9 cellular contexts compared by ENCODE assay signal in the genomic region with DNA sequence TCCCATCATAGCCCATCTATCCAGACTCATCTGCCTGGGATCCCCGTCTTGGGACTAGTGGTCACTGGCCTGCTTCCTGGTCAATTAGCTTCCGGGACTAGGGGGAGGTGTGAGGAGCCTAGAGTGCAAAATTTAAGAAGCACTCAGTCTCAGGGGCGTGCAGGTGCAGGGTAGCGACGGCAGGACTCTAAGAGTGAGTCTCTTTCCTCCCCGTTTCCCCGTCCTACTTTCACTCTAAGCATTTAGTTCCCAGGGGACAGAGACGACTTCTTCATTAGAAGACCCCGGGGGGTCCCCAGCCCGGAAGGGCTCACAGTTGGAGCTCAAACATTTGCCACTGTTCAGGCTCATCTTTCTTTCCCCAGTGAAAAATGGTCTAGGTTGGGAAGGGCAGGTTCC. TPM values are rescaled to one million over a fixed set of nuclear protein-coding genes. Genes with fewer than 3 reads are reported as not detected.
DNase-seq lines count a peak whose midpoint lies in the region; ATAC-seq, FAIRE-seq and TF ChIP-seq lines count a peak whose summit lies in the region.
"Had no signal": no experiment of that assay in that cellular context is flagged by ENCODE, and none has a peak within 500 bp of the region (broad histone marks: within the 10 kb centered on the region; RNA-seq: fewer than 3 reads in every experiment).

No MANE protein-coding gene starts in this region.

- WGBS in A549 (ENCODE audit: missing lambda C conversion rate): 66% methylated on average over 10 of the region's 10 CpGs
- 45% methylated on average over 10 of the region's 10 CpGs for WGBS in liver
- WGBS in urinary bladder: 34% methylated on average over 10 of the region's 10 CpGs

- no peak for TF ChIP-seq CTCF in A549 (IDR thresholded peaks at IDR 0.05)
- no peak for TF ChIP-seq CTCF in liver (IDR thresholded peaks at IDR 0.05; ENCODE audit: low read depth, low read length, missing input control)

- ATAC-seq in A549 (no peak), GM21825 (IDR thresholded peaks at IDR 0.05; ENCODE audit: unreplicated experiment) (peak; percentile 2)

- H3K36me3 ChIP-seq in liver (ENCODE audit: control insufficient read depth in 4 of 4, insufficient read depth in 3 of 4, low read depth in 1 of 4, low read length in 3 of 4): no peaks in the 10 kb centered on the region
- no peaks in the 10 kb centered on the region for H3K36me3 ChIP-seq in urinary bladder (ENCODE audit: insufficient read depth)

- FAIRE-seq in A549 (lab: Jason Lieb, UNC): no peak
- FAIRE-seq: frontal cortex had no signal

- TF ChIP-seq EP300 in A549 (IDR thresholded peaks at IDR 0.05): no peak

- no peaks in the 10 kb centered on the region for H3K27me3 ChIP-seq in liver (ENCODE audit: control insufficient read depth in 4 of 4, insufficient read depth in 4 of 4, low read length in 3 of 4)

- H3K9ac ChIP-seq in liver (ENCODE audit: low read depth in 1 of 2, low read length in 2 of 2): no peak overlapping the region

- peaks cover 6% of the 10 kb centered on the region; the same call in 1 of the 3 replicates for H3K9me3 ChIP-seq in A549
- no peaks in the 10 kb centered on the region for H3K9me3 ChIP-seq in liver (ENCODE audit: control insufficient read depth in 4 of 4, low read length in 3 of 4)

- H3K4me1 ChIP-seq in A549 (peaks cover 14% of the 10 kb centered on the region), liver (ENCODE audit: control insufficient read depth in 4 of 4, insufficient read depth in 4 of 4, low read length in 3 of 4) (peaks cover 9 to 35% (median 28%) of the 10 kb centered on the region in 4 donors), urinary bladder (ENCODE audit: insufficient read depth) (no peaks in the 10 kb centered on the region)

- no peaks in the 10 kb centered on the region for H3K9me3 Mint-ChIP-seq in activated naive CD8-positive, alpha-beta T cell (ENCODE audit: low read depth)

- peak overlapping the region; percentile 99 for H3K4me3 Mint-ChIP-seq in activated naive CD8-positive, alpha-beta T cell

- no peak for TF ChIP-seq RAD21 in A549 (conservative IDR thresholded peaks at IDR 0.05 in 1 of 2, IDR thresholded peaks at IDR 0.05 in 1 of 2)
- TF ChIP-seq RAD21 in liver (IDR thresholded peaks at IDR 0.05): no peak

- H3K4me3 ChIP-seq in A549: peak overlapping the region; percentile 86
- peak overlapping the region; percentile 73 to 88 (median 84) for H3K4me3 ChIP-seq in liver (ENCODE audit: low read depth in 1 of 3, low read length in 3 of 3)
- H3K4me3 ChIP-seq in urinary bladder (ENCODE audit: low read depth, low read length): peak overlapping the region; percentile 89

- DNase-seq in A549 (ENCODE audit: low read depth in 1 of 2, low spot score in 1 of 2): no peak
- no peak for DNase-seq in DMS79 (lab: John Stamatoyannopoulos, UW)
- DNase-seq in NCI-H526 treated with DMSO at 0.1 percent for 48 hours (lab: John Stamatoyannopoulos, UW): no peak
- no peak for DNase-seq in HCEC 1CT

- CTCF ChIA-PET in A549 (lab: Yijun Ruan, JAX): interaction anchor here (0.6 to 2.2 kb wide), 6 partner anchors 9 to 516 kb away, joined by 3 to 10 read pairs (median 5); no protein-coding TSS in a partner anchor

- H3K4me1 Mint-ChIP-seq in activated naive CD8-positive, alpha-beta T cell (ENCODE audit: low read depth): peaks cover 46% of the 10 kb centered on the region

- H3K4me2 ChIP-seq in A549: peak overlapping the region; percentile 73

- peaks cover 16% of the 10 kb centered on the region for H3K36me3 Mint-ChIP-seq in activated naive CD8-positive, alpha-beta T cell

- H3K27me3 Mint-ChIP-seq in activated naive CD8-positive, alpha-beta T cell: peaks cover 10% of the 10 kb centered on the region

- no peak for TF ChIP-seq POLR2A in A549 (IDR thresholded peaks at IDR 0.05; ENCODE audit: low read length)

- POLR2A ChIA-PET in A549 (lab: Yijun Ruan, JAX): interaction anchor here (0.5 to 1.1 kb wide), 4 partner anchors 9 to 516 kb away, joined by 3 to 6 read pairs (median 4); no protein-coding TSS in a partner anchor

- peak overlapping the region; percentile 100 for H3K27ac Mint-ChIP-seq in activated naive CD8-positive, alpha-beta T cell

- H3K27ac ChIP-seq in A549 (peak overlapping the region; percentile 83 to 95), liver (ENCODE audit: low read depth in 1 of 2, low read length in 2 of 2) (no peak overlapping the region), urinary bladder (ENCODE audit: low read depth) (no peak overlapping the region)

TF ChIP-seq in A549, 52 proteins besides CTCF, POLR2A, EP300 and RAD21 (continues in another document):
- TF ChIP-seq, protein P1, sequence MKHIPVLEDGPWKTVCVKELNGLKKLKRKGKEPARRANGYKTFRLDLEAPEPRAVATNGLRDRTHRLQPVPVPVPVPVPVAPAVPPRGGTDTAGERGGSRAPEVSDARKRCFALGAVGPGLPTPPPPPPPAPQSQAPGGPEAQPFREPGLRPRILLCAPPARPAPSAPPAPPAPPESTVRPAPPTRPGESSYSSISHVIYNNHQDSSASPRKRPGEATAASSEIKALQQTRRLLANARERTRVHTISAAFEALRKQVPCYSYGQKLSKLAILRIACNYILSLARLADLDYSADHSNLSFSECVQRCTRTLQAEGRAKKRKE (CRISPR knock-in tag; IDR thresholded peaks at IDR 0.05; ENCODE audit: low read depth): no peak
- TF ChIP-seq FOSB (CRISPR knock-in tag; IDR thresholded peaks at IDR 0.05): no peak
- no peak for TF ChIP-seq RNF2 (IDR thresholded peaks at IDR 0.05; ENCODE audit: borderline replicate concordance, low read depth)
- no peak for TF ChIP-seq HDAC2 (IDR thresholded peaks at IDR 0.05)
- no peak for TF ChIP-seq JUNB (IDR thresholded peaks at IDR 0.05)
- TF ChIP-seq, protein P2, sequence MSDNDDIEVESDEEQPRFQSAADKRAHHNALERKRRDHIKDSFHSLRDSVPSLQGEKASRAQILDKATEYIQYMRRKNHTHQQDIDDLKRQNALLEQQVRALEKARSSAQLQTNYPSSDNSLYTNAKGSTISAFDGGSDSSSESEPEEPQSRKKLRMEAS (IDR thresholded peaks at IDR 0.05): no peak

TF ChIP-seq in liver, 16 proteins besides CTCF, POLR2A, EP300 and RAD21 (continues in another document):
- no peak for TF ChIP-seq EGR1 (IDR thresholded peaks at IDR 0.05; ENCODE audit: low read depth in 2 of 2)
- TF ChIP-seq, protein P3, sequence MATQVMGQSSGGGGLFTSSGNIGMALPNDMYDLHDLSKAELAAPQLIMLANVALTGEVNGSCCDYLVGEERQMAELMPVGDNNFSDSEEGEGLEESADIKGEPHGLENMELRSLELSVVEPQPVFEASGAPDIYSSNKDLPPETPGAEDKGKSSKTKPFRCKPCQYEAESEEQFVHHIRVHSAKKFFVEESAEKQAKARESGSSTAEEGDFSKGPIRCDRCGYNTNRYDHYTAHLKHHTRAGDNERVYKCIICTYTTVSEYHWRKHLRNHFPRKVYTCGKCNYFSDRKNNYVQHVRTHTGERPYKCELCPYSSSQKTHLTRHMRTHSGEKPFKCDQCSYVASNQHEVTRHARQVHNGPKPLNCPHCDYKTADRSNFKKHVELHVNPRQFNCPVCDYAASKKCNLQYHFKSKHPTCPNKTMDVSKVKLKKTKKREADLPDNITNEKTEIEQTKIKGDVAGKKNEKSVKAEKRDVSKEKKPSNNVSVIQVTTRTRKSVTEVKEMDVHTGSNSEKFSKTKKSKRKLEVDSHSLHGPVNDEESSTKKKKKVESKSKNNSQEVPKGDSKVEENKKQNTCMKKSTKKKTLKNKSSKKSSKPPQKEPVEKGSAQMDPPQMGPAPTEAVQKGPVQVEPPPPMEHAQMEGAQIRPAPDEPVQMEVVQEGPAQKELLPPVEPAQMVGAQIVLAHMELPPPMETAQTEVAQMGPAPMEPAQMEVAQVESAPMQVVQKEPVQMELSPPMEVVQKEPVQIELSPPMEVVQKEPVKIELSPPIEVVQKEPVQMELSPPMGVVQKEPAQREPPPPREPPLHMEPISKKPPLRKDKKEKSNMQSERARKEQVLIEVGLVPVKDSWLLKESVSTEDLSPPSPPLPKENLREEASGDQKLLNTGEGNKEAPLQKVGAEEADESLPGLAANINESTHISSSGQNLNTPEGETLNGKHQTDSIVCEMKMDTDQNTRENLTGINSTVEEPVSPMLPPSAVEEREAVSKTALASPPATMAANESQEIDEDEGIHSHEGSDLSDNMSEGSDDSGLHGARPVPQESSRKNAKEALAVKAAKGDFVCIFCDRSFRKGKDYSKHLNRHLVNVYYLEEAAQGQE (IDR thresholded peaks at IDR 0.05): no peak

RNA-seq across cellular contexts. Expression of gene ZNHIT3, which starts 0.7 kb away (rescaled TPM):
- 147 and 166 TPM in 2 replicates for polyA plus RNA-seq in A549 (2011; rRNA removed)
- 84.1 and 87.6 TPM in 2 replicates for polyA plus RNA-seq in A549 (2012; cell fraction: cytosol; rRNA removed)
- polyA plus RNA-seq in A549 (2012; cell fraction: nucleus; rRNA removed): 27.1 and 57.5 TPM in 2 replicates
- 111 to 120 TPM (median 117 TPM) in 3 replicates for polyA plus RNA-seq in A549 (2017; fragmentation: RNase III; extraction: RNeasy Plus Mini Kit Qiagen cat#74134 plus additional on column Dnase treatment)
- 23.1 and 26.8 TPM in 2 replicates for polyA minus RNA-seq in A549 (2011; rRNA and poly(A)+ RNA removed)
- 10 to 100 TPM in 1 of 2 donors, 1 to 10 TPM in 1; 8.1 to 18.8 TPM for total RNA-seq in liver
- 10 to 100 TPM; 19.4 to 24.2 TPM for polyA plus RNA-seq in liver
- 33.7 TPM for total RNA-seq in urinary bladder
- polyA plus RNA-seq in urinary bladder: 51.9 TPM

RNA-seq across cellular contexts. Expression of gene MYO19, which starts 48.9 kb away (rescaled TPM):
- polyA plus RNA-seq in A549 (2011; rRNA removed) (99.0 and 124 TPM in 2 replicates), A549 (2017; fragmentation: RNase III; extraction: RNeasy Plus Mini Kit Qiagen cat#74134 plus additional on column Dnase treatment) (91.7 to 103 TPM (median 94.4 TPM) in 3 replicates), liver (10 to 100 TPM in 1 of 2 donors, 1 to 10 TPM in 1; 8.7 to 13.0 TPM), urinary bladder (20.2 TPM)
- polyA plus RNA-seq in A549 (2012; cell fraction: cytosol; rRNA removed): 173 and 188 TPM in 2 replicates
- polyA plus RNA-seq in A549 (2012; cell fraction: nucleus; rRNA removed): 710 and 720 TPM in 2 replicates
- 187 and 212 TPM in 2 replicates for polyA minus RNA-seq in A549 (2011; rRNA and poly(A)+ RNA removed)
- total RNA-seq in liver (10 to 100 TPM; 28.6 to 47.2 TPM), urinary bladder (48.5 TPM)

RNA-seq across cellular contexts. Expression of gene PIGW, which starts 49.0 kb away (rescaled TPM):
- 26.1 and 30.0 TPM in 2 replicates for polyA plus RNA-seq in A549 (2011; rRNA removed)
- polyA plus RNA-seq in A549 (2012; cell fraction: cytosol; rRNA removed): 14.1 and 18.5 TPM in 2 replicates
- 5.0 and 8.7 TPM in 2 replicates for polyA plus RNA-seq in A549 (2012; cell fraction: nucleus; rRNA removed)
- polyA plus RNA-seq in A549 (2017; fragmentation: RNase III; extraction: RNeasy Plus Mini Kit Qiagen cat#74134 plus additional on column Dnase treatment): 30.8 to 32.3 TPM (median 32.1 TPM) in 3 replicates
- 6.1 and 6.8 TPM in 2 replicates for polyA minus RNA-seq in A549 (2011; rRNA and poly(A)+ RNA removed)
- total RNA-seq in liver: 1 to 10 TPM; 6.2 to 9.6 TPM
- polyA plus RNA-seq in liver: 1 to 10 TPM; 3.2 to 6.0 TPM
- total RNA-seq in urinary bladder: 5.6 TPM
- 6.8 TPM for polyA plus RNA-seq in urinary bladder

RNA-seq across cellular contexts. Expression of gene GGNBP2, which starts 58.9 kb away (rescaled TPM):
- 144 and 163 TPM in 2 replicates for polyA plus RNA-seq in A549 (2011; rRNA removed)
- polyA plus RNA-seq in A549 (2012; cell fraction: cytosol; rRNA removed): 79.3 and 90.6 TPM in 2 replicates
- 97.0 and 107 TPM in 2 replicates for polyA plus RNA-seq in A549 (2012; cell fraction: nucleus; rRNA removed)
- polyA plus RNA-seq in A549 (2017; fragmentation: RNase III; extraction: RNeasy Plus Mini Kit Qiagen cat#74134 plus additional on column Dnase treatment): 79.9 to 91.9 TPM (median 83.7 TPM) in 3 replicates
- 116 and 122 TPM in 2 replicates for polyA minus RNA-seq in A549 (2011; rRNA and poly(A)+ RNA removed)
- total RNA-seq in liver: 10 to 100 TPM; 43.6 to 48.6 TPM
- 10 to 100 TPM; 19.6 to 25.1 TPM for polyA plus RNA-seq in liver
- 86.5 TPM for total RNA-seq in urinary bladder
- polyA plus RNA-seq in urinary bladder: 46.4 TPM

Comparison
In these comparisons a context has a peak if more than half of its experiments do, and no peak if none do; other contexts are left out.
1. H3K27ac ChIP-seq: peak in A549 (2 of 2); none in liver (0 of 2) and urinary bladder (single experiment).
2. Peak in every context shown above with its lines, with median percentiles within 50 percentile points of each other: H3K4me3 ChIP-seq.